ENCODE assay signal across 32 cellular contexts in the genomic region with DNA sequence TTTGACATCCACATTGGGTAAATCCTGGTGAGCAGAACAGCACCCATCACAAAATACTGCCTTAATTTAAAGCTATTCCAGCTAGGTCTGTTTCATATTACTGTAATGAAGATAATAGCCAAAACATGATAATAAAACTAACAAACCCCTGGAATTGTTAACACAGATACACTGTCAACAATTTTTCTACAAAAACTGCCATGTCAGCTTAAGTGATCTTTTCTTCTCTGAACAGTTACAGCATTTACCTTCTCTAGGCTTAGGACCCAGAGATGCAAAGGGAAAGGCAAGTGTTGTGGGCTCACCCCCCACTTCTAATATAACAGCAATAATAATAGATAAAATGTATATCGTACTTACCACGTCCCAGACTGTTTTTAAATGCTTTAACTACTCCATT.
"Had no signal": no experiment of that assay in that cellular context is flagged by ENCODE, and none has a peak within 500 bp of the region (broad histone marks: within the 10 kb centered on the region; RNA-seq: fewer than 3 reads in every experiment).

No MANE protein-coding gene starts in this region.

- H3K27me3 ChIP-seq: adrenal gland, breast epithelium, cardiac muscle cell, dorsolateral prefrontal cortex, foreskin keratinocyte, gastrocnemius medialis, heart left ventricle had no signal

- H3K36me3 ChIP-seq: adrenal gland, breast epithelium, cardiac muscle cell, gastrocnemius medialis, heart left ventricle had no signal

- H3K9me3 ChIP-seq: adrenal gland, breast epithelium, gastrocnemius medialis, heart left ventricle had no signal

- H3K27ac ChIP-seq: adrenal gland, breast epithelium, cardiac muscle cell, coronary artery, dorsolateral prefrontal cortex, foreskin keratinocyte, gastrocnemius medialis, heart left ventricle, WERI-Rb-1 had no signal

- H3K4me1 ChIP-seq: adrenal gland, breast epithelium, gastrocnemius medialis, heart left ventricle had no signal

- H3K4me3 ChIP-seq: adrenal gland, breast epithelium, cardiac muscle cell, coronary artery, dorsolateral prefrontal cortex, gastrocnemius medialis, heart left ventricle had no signal

- DNase-seq: activated B cell treated with CpG ODN at 0.5 μM for 24 hours; activated CD4-positive, alpha-beta T cell treated with anti-CD3 and anti-CD28 coated beads for 48 hours; activated CD4-positive, alpha-beta T cell treated with anti-CD3 and anti-CD28 coated beads, Interleukin-2, amount 50 U/mL, for 1 hour; activated CD4-positive, alpha-beta T cell treated with anti-CD3 and anti-CD28 coated beads, Interleukin-2, amount 50 U/mL, for 48 hours; activated CD8-positive, alpha-beta memory T cell treated with anti-CD3 and anti-CD28 coated beads for 24 hours; activated CD8-positive, alpha-beta T cell treated with anti-CD3 and anti-CD28 coated beads for 36 hours; activated effector memory CD4-positive, alpha-beta T cell treated with Interleukin-2 at 50 U/mL for 16 hours; activated naive CD4-positive, alpha-beta T cell treated with anti-CD3 and anti-CD28 coated beads for 36 hours; activated naive CD8-positive, alpha-beta T cell treated with anti-CD3 and anti-CD28 coated beads for 36 hours; activated naive CD8-positive, alpha-beta T cell treated with anti-CD3 and anti-CD28 coated beads, Interleukin-2, amount 50 U/mL, for 24 hours; activated T-cell treated with anti-CD3 and anti-CD28 coated beads, Interleukin-2, amount 50 U/mL, for 4 hours; adrenal gland; amygdala; aorta; central memory CD4-positive, alpha-beta T cell; cerebellar nuclear complex; dorsolateral prefrontal cortex; effector memory CD4-positive, alpha-beta T cell; endodermal cell; foreskin keratinocyte; gastrocnemius medialis; glutamatergic neuron; heart left ventricle; T-helper 17 cell; T1000; WERI-Rb-1 had no signal

- ATAC-seq: activated CD4-positive, CD25-positive, alpha-beta regulatory T cell treated with anti-CD3 and anti-CD28 coated beads, Interleukin-2, amount 50 U/mL, for 24 hours; activated CD8-positive, alpha-beta T cell treated with anti-CD3 and anti-CD28 coated beads for 36 hours; activated naive CD8-positive, alpha-beta T cell treated with anti-CD3 and anti-CD28 coated beads, Interleukin-2, amount 50 U/mL, for 24 hours; activated T-cell treated with anti-CD3 and anti-CD28 coated beads, Interleukin-2, amount 50 U/mL, for 4 hours; activated T-helper 17 cell treated with anti-CD3 and anti-CD28 coated beads, Interleukin-2, amount 50 U/mL, for 72 hours; esophagus mucosa; foreskin keratinocyte; gastrocnemius medialis; heart left ventricle; T-helper 17 cell had no signal
